In the genomic region with DNA sequence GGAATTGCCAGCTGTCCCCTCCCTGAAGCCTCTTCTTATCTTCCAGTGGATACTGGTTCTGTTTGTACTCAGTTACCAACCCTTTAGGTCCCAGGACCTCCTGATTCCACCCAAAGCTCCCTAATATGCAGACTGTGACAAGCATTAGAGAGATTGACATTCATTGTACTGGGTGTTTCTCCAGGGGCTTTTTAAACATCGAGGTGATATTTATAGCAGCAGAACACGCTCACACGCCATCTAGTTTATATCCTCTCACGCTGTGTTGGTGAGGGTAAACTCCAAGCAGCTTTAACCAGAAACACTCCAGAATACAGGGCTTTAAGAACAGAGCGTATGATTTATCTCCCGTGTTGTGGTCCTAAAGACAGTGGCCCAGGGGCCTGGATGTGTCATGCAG, we compare ENCODE assay signal across 2 cellular contexts.
TF ChIP-seq lines count a peak whose summit lies in the region.

No MANE protein-coding gene starts in this region.

TF ChIP-seq in GM12878, 131 proteins besides CTCF, POLR2A, EP300 and RAD21 (continued from another document):
- TF ChIP-seq, protein P1, sequence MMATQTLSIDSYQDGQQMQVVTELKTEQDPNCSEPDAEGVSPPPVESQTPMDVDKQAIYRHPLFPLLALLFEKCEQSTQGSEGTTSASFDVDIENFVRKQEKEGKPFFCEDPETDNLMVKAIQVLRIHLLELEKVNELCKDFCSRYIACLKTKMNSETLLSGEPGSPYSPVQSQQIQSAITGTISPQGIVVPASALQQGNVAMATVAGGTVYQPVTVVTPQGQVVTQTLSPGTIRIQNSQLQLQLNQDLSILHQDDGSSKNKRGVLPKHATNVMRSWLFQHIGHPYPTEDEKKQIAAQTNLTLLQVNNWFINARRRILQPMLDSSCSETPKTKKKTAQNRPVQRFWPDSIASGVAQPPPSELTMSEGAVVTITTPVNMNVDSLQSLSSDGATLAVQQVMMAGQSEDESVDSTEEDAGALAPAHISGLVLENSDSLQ (IDR thresholded peaks at IDR 0.05) = peak; percentile 42; the same call in 1 of the 2 replicates
- TF ChIP-seq NBN (IDR thresholded peaks at IDR 0.05) (no peak), CBX5 (IDR thresholded peaks at IDR 0.05; ENCODE audit: low read depth) (no peak), FOS (IDR thresholded peaks at IDR 0.05; ENCODE audit: borderline replicate concordance, extremely low read depth, insufficient read length) (no peak), WRNIP1 (IDR thresholded peaks at IDR 0.05; ENCODE audit: borderline replicate concordance, low read depth, low read length) (no peak), ZNF274 (IDR thresholded peaks at IDR 0.05; ENCODE audit: insufficient read depth, insufficient read length) (no peak), CBFB (IDR thresholded peaks at IDR 0.05; ENCODE audit: low read depth) (no peak), MEF2B (IDR thresholded peaks at IDR 0.05; ENCODE audit: partially characterized antibody, poor library complexity, severe bottlenecking) (peak; percentile 39), BMI1 (IDR thresholded peaks at IDR 0.05; ENCODE audit: borderline replicate concordance) (no peak)
- TF ChIP-seq, protein P2, sequence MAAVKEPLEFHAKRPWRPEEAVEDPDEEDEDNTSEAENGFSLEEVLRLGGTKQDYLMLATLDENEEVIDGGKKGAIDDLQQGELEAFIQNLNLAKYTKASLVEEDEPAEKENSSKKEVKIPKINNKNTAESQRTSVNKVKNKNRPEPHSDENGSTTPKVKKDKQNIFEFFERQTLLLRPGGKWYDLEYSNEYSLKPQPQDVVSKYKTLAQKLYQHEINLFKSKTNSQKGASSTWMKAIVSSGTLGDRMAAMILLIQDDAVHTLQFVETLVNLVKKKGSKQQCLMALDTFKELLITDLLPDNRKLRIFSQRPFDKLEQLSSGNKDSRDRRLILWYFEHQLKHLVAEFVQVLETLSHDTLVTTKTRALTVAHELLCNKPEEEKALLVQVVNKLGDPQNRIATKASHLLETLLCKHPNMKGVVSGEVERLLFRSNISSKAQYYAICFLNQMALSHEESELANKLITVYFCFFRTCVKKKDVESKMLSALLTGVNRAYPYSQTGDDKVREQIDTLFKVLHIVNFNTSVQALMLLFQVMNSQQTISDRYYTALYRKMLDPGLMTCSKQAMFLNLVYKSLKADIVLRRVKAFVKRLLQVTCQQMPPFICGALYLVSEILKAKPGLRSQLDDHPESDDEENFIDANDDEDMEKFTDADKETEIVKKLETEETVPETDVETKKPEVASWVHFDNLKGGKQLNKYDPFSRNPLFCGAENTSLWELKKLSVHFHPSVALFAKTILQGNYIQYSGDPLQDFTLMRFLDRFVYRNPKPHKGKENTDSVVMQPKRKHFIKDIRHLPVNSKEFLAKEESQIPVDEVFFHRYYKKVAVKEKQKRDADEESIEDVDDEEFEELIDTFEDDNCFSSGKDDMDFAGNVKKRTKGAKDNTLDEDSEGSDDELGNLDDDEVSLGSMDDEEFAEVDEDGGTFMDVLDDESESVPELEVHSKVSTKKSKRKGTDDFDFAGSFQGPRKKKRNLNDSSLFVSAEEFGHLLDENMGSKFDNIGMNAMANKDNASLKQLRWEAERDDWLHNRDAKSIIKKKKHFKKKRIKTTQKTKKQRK (IDR thresholded peaks at IDR 0.05; ENCODE audit: low read depth, low read length) = no peak

TF ChIP-seq in neural cell, 6 proteins besides CTCF, POLR2A, EP300 and RAD21 (continued from another document):
- TF ChIP-seq, protein P3, sequence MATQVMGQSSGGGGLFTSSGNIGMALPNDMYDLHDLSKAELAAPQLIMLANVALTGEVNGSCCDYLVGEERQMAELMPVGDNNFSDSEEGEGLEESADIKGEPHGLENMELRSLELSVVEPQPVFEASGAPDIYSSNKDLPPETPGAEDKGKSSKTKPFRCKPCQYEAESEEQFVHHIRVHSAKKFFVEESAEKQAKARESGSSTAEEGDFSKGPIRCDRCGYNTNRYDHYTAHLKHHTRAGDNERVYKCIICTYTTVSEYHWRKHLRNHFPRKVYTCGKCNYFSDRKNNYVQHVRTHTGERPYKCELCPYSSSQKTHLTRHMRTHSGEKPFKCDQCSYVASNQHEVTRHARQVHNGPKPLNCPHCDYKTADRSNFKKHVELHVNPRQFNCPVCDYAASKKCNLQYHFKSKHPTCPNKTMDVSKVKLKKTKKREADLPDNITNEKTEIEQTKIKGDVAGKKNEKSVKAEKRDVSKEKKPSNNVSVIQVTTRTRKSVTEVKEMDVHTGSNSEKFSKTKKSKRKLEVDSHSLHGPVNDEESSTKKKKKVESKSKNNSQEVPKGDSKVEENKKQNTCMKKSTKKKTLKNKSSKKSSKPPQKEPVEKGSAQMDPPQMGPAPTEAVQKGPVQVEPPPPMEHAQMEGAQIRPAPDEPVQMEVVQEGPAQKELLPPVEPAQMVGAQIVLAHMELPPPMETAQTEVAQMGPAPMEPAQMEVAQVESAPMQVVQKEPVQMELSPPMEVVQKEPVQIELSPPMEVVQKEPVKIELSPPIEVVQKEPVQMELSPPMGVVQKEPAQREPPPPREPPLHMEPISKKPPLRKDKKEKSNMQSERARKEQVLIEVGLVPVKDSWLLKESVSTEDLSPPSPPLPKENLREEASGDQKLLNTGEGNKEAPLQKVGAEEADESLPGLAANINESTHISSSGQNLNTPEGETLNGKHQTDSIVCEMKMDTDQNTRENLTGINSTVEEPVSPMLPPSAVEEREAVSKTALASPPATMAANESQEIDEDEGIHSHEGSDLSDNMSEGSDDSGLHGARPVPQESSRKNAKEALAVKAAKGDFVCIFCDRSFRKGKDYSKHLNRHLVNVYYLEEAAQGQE (IDR thresholded peaks at IDR 0.05; ENCODE audit: borderline replicate concordance) = peak; percentile 39
- peak; percentile 74 for TF ChIP-seq POLR2AphosphoS5 (IDR thresholded peaks at IDR 0.05)
- TF ChIP-seq MXI1 (conservative IDR thresholded peaks at IDR 0.05; ENCODE audit: poor library complexity, severe bottlenecking) = no peak
- TF ChIP-seq EZH2 (IDR thresholded peaks at IDR 0.05; ENCODE audit: borderline replicate concordance, insufficient read depth, low read length, poor library complexity, severe bottlenecking) = no peak
